Comparison of ENCODE assay signal across 21 cellular contexts in the genomic region with DNA sequence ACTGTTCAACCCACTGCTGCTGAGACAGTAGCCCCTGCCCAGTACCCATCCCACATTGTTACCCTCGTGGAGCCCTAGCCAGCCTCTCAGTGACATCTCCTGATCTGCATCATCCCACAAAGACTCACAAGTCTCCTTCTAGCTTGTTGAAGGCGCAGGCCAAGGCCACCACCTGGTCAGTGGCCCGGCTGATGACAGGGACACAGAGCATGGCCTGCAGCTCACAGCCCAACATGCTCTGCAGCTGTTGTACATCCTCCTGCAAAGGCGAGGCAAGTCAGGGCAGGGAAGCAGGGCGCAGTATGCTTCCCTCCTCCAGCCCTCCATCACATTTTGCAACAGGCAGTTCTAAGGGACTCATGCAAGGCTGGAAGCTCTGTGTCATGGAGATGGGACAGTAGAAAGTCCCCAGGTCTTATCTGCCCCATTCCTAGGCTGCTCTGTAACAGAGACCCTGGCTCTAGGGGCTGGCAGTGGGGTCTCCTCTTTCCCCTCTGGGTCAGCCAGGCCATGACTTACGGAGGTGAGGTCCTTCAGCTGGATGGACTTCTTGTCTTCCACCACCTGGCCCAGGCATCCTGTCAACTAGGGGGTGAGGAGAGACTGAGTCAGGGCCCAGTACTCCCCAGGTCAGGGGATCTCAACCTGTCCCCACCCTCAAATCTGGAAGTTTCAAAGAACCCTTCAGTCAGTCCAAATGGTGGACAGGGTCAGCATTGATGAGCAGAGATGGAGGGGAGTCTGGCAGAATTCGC.
DNase-seq lines count a peak whose midpoint lies in the region; ATAC-seq and TF ChIP-seq lines count a peak whose summit lies in the region.
"Had no signal": no experiment of that assay in that cellular context is flagged by ENCODE, and none has a peak within 500 bp of the region (broad histone marks: within the 10 kb centered on the region; RNA-seq: fewer than 3 reads in every experiment).

No MANE protein-coding gene starts in this region.

- no peaks in the 10 kb centered on the region for H3K4me1 ChIP-seq in osteoblast (ENCODE audit: insufficient read depth, low read length)

- no peaks in the 10 kb centered on the region for H3K79me2 ChIP-seq in osteoblast (ENCODE audit: insufficient read depth, low read length)

- H3K9me3 Mint-ChIP-seq in activated naive CD8-positive, alpha-beta T cell (ENCODE audit: low read depth), result no peaks in the 10 kb centered on the region
- H3K9me3 Mint-ChIP-seq in activated naive CD8-positive, alpha-beta T cell treated with anti-CD3 and anti-CD28 coated beads for 36 hours, result no peaks in the 10 kb centered on the region
- no peaks in the 10 kb centered on the region for H3K9me3 Mint-ChIP-seq in activated T-helper 17 cell treated with anti-CD3 and anti-CD28 coated beads, Interleukin-2, amount 50 U/mL, for 72 hours
- H3K9me3 Mint-ChIP-seq in mesothelial cell of epicardium, result no peaks in the 10 kb centered on the region
- H3K9me3 Mint-ChIP-seq: H9; stimulated activated naive CD8-positive, alpha-beta T cell treated with anti-CD3 and anti-CD28 coated beads, Interleukin-15, amount 100 ng/mL, for 72 hours had no signal

- peaks cover 5% of the 10 kb centered on the region for H4K20me1 ChIP-seq in osteoblast (ENCODE audit: insufficient read depth, low read length)

- no peak for ATAC-seq in activated T-helper 17 cell treated with anti-CD3 and anti-CD28 coated beads, Interleukin-2, amount 50 U/mL, for 72 hours (replicated peaks)
- ATAC-seq in GM19324 (IDR thresholded peaks at IDR 0.05; ENCODE audit: low FRiP score, unreplicated experiment), result no peak

- peak overlapping the region; percentile 73 for H3K4me3 Mint-ChIP-seq in activated naive CD8-positive, alpha-beta T cell
- no peak overlapping the region for H3K4me3 Mint-ChIP-seq in activated naive CD8-positive, alpha-beta T cell treated with anti-CD3 and anti-CD28 coated beads for 36 hours
- H3K4me3 Mint-ChIP-seq in activated T-helper 17 cell treated with anti-CD3 and anti-CD28 coated beads, Interleukin-2, amount 50 U/mL, for 72 hours, result peak overlapping the region; percentile 58
- H3K4me3 Mint-ChIP-seq in mesothelial cell of epicardium, result peak overlapping the region; percentile 8

- DNase-seq in activated naive CD8-positive, alpha-beta T cell treated with anti-CD3 and anti-CD28 coated beads for 36 hours, result no peak
- DNase-seq in mesothelial cell of epicardium (ENCODE audit: low spot score in 2 of 2, unreplicated experiment in 2 of 2) (no peak), osteoblast (ENCODE audit: insufficient read length, low spot score, missing footprints) (peak; percentile 61), DMS53 treated with DMSO at 0.1 percent for 48 hours (lab: John Stamatoyannopoulos, UW; ENCODE audit: unreplicated experiment) (no peak), NCI-H2107 (lab: John Stamatoyannopoulos, UW) (no peak)
- DNase-seq: activated gamma-delta T cell, MG63, NCI-H1105, NCI-H187 treated with DMSO at 0.1 percent for 48 hours, uterus had no signal

- no peak overlapping the region for H3K27ac ChIP-seq in osteoblast (ENCODE audit: low read depth, low read length)
- H3K27ac ChIP-seq: C4-2B, HL-60, KMS-11, pancreas, SK-N-MC, thoracic aorta, uterus had no signal

- no peak overlapping the region for H3K27ac Mint-ChIP-seq in activated naive CD8-positive, alpha-beta T cell
- H3K27ac Mint-ChIP-seq in activated naive CD8-positive, alpha-beta T cell treated with anti-CD3 and anti-CD28 coated beads for 36 hours, result no peak overlapping the region
- H3K27ac Mint-ChIP-seq in activated T-helper 17 cell treated with anti-CD3 and anti-CD28 coated beads, Interleukin-2, amount 50 U/mL, for 72 hours, result no peak overlapping the region
- H3K27ac Mint-ChIP-seq in mesothelial cell of epicardium, result no peak overlapping the region
- H3K27ac Mint-ChIP-seq: H9; stimulated activated naive CD8-positive, alpha-beta T cell treated with anti-CD3 and anti-CD28 coated beads, Interleukin-15, amount 100 ng/mL, for 72 hours had no signal

- peaks cover 24% of the 10 kb centered on the region for H3K27me3 Mint-ChIP-seq in activated naive CD8-positive, alpha-beta T cell
- H3K27me3 Mint-ChIP-seq in activated naive CD8-positive, alpha-beta T cell treated with anti-CD3 and anti-CD28 coated beads for 36 hours, result peaks cover 52% of the 10 kb centered on the region
- peaks cover 48% of the 10 kb centered on the region for H3K27me3 Mint-ChIP-seq in activated T-helper 17 cell treated with anti-CD3 and anti-CD28 coated beads, Interleukin-2, amount 50 U/mL, for 72 hours
- peaks cover 95% of the 10 kb centered on the region for H3K27me3 Mint-ChIP-seq in mesothelial cell of epicardium (ENCODE audit: low read depth)

- no peak overlapping the region for H2AFZ ChIP-seq in osteoblast (ENCODE audit: low read length)

- H3K4me2 ChIP-seq in osteoblast (ENCODE audit: insufficient read depth, low read length), result no peak overlapping the region
- H3K4me2 ChIP-seq: KMS-11 had no signal

- no peaks in the 10 kb centered on the region for H3K36me3 ChIP-seq in osteoblast (ENCODE audit: insufficient read depth, low read length)
- H3K36me3 ChIP-seq: MG63, pancreas, thoracic aorta, uterus had no signal

- H3K9me3 ChIP-seq in osteoblast (ENCODE audit: low read depth, low read length), result no peaks in the 10 kb centered on the region
- H3K9me3 ChIP-seq: MG63, pancreas, thoracic aorta, uterus had no signal

- H3K36me3 Mint-ChIP-seq in activated naive CD8-positive, alpha-beta T cell, result peaks cover 3% of the 10 kb centered on the region
- no peaks in the 10 kb centered on the region for H3K36me3 Mint-ChIP-seq in activated naive CD8-positive, alpha-beta T cell treated with anti-CD3 and anti-CD28 coated beads for 36 hours
- peaks cover 7% of the 10 kb centered on the region for H3K36me3 Mint-ChIP-seq in activated T-helper 17 cell treated with anti-CD3 and anti-CD28 coated beads, Interleukin-2, amount 50 U/mL, for 72 hours (ENCODE audit: low read depth)
- no peaks in the 10 kb centered on the region for H3K36me3 Mint-ChIP-seq in mesothelial cell of epicardium

- peaks cover 95% of the 10 kb centered on the region for H3K27me3 ChIP-seq in osteoblast (ENCODE audit: insufficient read depth, low read length)
- H3K27me3 ChIP-seq: pancreas had no signal

- TF ChIP-seq CTCF in mesothelial cell of epicardium (IDR thresholded peaks at IDR 0.05; ENCODE audit: unreplicated experiment) (no peak), osteoblast (IDR thresholded peaks at IDR 0.05; ENCODE audit: extremely low read depth, low read depth, low read length) (no peak)

- H3K4me3 ChIP-seq in osteoblast (ENCODE audit: insufficient read depth, low read length), result no peak overlapping the region
- H3K4me3 ChIP-seq: MG63, SK-N-MC, uterus had no signal

- H3K4me1 Mint-ChIP-seq in activated naive CD8-positive, alpha-beta T cell (ENCODE audit: low read depth), result peaks cover 49% of the 10 kb centered on the region
- H3K4me1 Mint-ChIP-seq in activated naive CD8-positive, alpha-beta T cell treated with anti-CD3 and anti-CD28 coated beads for 36 hours, result peaks cover 44% of the 10 kb centered on the region
- peaks cover 12% of the 10 kb centered on the region for H3K4me1 Mint-ChIP-seq in activated T-helper 17 cell treated with anti-CD3 and anti-CD28 coated beads, Interleukin-2, amount 50 U/mL, for 72 hours
- H3K4me1 Mint-ChIP-seq in mesothelial cell of epicardium, result peaks cover 13% of the 10 kb centered on the region
